19 cellular contexts compared by ENCODE assay signal in genomic region chrX:111483140-111483539, GRCh38. TPM values are rescaled to one million over a fixed set of nuclear protein-coding genes. Genes with fewer than 3 reads are reported as not detected.
A peak's percentile ranks its signal among the peaks of the same experiment; 100 is the strongest.
DNase-seq lines count a peak whose midpoint lies in the region; ATAC-seq and TF ChIP-seq lines count a peak whose summit lies in the region.
"Had no signal": no experiment of that assay in that cellular context is flagged by ENCODE, and none has a peak within 500 bp of the region (broad histone marks: within the 10 kb centered on the region; RNA-seq: fewer than 3 reads in every experiment).

No MANE protein-coding gene starts in this region.

- TF ChIP-seq EP300 in Ishikawa (IDR thresholded peaks at IDR 0.05; ENCODE audit: borderline replicate concordance): no peak

- peaks cover 22% of the 10 kb centered on the region for H3K9me3 Mint-ChIP-seq in nephron progenitor cell

- peak overlapping the region; percentile 11 for H3K27ac Mint-ChIP-seq in nephron progenitor cell
- H3K27ac Mint-ChIP-seq: CD4-positive, CD25-positive, alpha-beta regulatory T cell had no signal

- TF ChIP-seq CTCF in nephron progenitor cell (IDR thresholded peaks at IDR 0.05): no peak

- no peak overlapping the region for H3K4me3 Mint-ChIP-seq in nephron progenitor cell
- H3K4me3 Mint-ChIP-seq: CD4-positive, CD25-positive, alpha-beta regulatory T cell had no signal

- TF ChIP-seq RAD21 in Ishikawa (IDR thresholded peaks at IDR 0.05; ENCODE audit: low read depth): no peak

- no peak overlapping the region for H3K27ac ChIP-seq in caudate nucleus (ENCODE audit: low read depth, low read length)

- peaks cover 24% of the 10 kb centered on the region for H3K4me1 Mint-ChIP-seq in nephron progenitor cell
- H3K4me1 Mint-ChIP-seq: CD4-positive, CD25-positive, alpha-beta regulatory T cell had no signal

- DNase-seq in SK-N-DZ (ENCODE audit: low spot score) (peak; percentile 65), nephron progenitor cell (peak; percentile 55), caudate nucleus (lab: John Stamatoyannopoulos, UW) (no peak)
- DNase-seq: Caco-2; CD4-positive, CD25-positive, alpha-beta regulatory T cell; IMR-90; Kasumi-1; MM.1S; NCI-H1092 treated with DMSO at 0.1 percent for 48 hours; NCI-H1694; NCI-H2107; Right ventricle myocardium superior; SK-N-SH; T-helper 1 cell had no signal

- peaks cover 6% of the 10 kb centered on the region for H3K36me3 Mint-ChIP-seq in nephron progenitor cell (ENCODE audit: low read depth)
- H3K36me3 Mint-ChIP-seq: CD4-positive, CD25-positive, alpha-beta regulatory T cell had no signal

- H3K27me3 Mint-ChIP-seq in nephron progenitor cell (ENCODE audit: low read depth, poor library complexity): peaks cover 5% of the 10 kb centered on the region
- H3K27me3 Mint-ChIP-seq: CD4-positive, CD25-positive, alpha-beta regulatory T cell had no signal

- ATAC-seq in GM19397 (IDR thresholded peaks at IDR 0.05; ENCODE audit: unreplicated experiment) (peak; percentile 53), GM18873 (IDR thresholded peaks at IDR 0.05; ENCODE audit: low FRiP score, unreplicated experiment) (no peak), HG03469 (IDR thresholded peaks at IDR 0.05; ENCODE audit: unreplicated experiment) (no peak)
- ATAC-seq: Panc1 had no signal

TF ChIP-seq in Ishikawa, 13 proteins besides CTCF, POLR2A, EP300 and RAD21:
- TF ChIP-seq CEBPB (IDR thresholded peaks at IDR 0.05) (peak; percentile 35; the same call in 1 of the 2 replicates), FOXM1 (IDR thresholded peaks at IDR 0.05; ENCODE audit: borderline replicate concordance, low read depth) (no peak)

RNA-seq across cellular contexts. Expression of gene SERTM2, which starts 28.3 kb away (rescaled TPM):
- 1.4 and 1.5 TPM in 2 replicates for polyA plus RNA-seq in SK-N-DZ (2014; cell fraction: cytosol; rRNA removed)
- polyA plus RNA-seq in SK-N-DZ (2014; cell fraction: nucleus; rRNA removed): 2.0 and 2.2 TPM in 2 replicates
- polyA plus RNA-seq: CD4-positive, CD25-positive, alpha-beta regulatory T cell had no signal

Comparison
In these comparisons a context has a peak if more than half of its experiments do, and no peak if none do; other contexts are left out.
1. DNase-seq: peak in SK-N-DZ (single experiment) and nephron progenitor cell (single experiment); none in caudate nucleus (0 of 61).